ENCODE assay signal across 2 cellular contexts in the genomic region with DNA sequence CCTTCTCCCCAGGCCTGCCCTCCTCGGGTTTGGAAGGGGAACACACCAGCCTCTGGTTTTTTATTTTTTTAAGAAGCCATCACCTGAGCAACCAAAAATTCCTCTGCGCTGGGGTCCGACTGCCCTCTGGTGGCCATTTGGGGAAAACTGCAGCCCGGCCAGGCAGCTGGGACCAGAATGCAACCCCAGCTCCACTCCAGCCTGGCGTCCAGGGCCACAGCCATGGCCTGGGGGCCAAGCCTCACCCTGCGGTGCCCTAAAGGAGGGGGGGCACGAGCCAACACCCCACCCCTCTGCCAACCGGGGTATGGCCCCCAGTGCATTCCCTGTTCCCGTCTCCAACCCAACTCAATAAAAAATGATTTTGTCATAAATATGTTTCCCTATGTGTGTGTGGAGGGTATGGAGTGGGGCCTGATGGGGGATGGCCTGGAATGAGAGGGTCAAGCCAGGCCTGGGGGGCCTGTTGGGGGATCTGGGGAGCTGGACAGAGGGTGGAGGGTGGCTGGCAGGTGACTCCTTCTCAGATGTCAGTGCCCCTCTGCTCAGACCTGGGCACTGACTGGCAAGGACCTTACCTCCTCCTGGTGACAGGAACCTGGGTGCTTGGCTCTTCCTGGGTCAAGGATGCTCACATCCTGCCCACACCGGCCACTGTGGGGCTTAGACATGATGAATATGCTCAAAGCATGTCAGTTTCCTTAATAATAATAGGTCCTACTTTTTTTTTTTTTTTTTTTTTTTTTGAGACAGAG.
A peak's percentile ranks its signal among the peaks of the same experiment; 100 is the strongest.
TF ChIP-seq lines count a peak whose summit lies in the region.

No MANE protein-coding gene starts in this region.

TF ChIP-seq in A549, 52 proteins besides CTCF, POLR2A, EP300 and RAD21:
- no peak for TF ChIP-seq TFCP2L1 (CRISPR knock-in tag; IDR thresholded peaks at IDR 0.05)
- peak; percentile 71 for TF ChIP-seq SMC3 (IDR thresholded peaks at IDR 0.05)
- no peak for TF ChIP-seq RNF2 (IDR thresholded peaks at IDR 0.05; ENCODE audit: borderline replicate concordance, low read depth)
- TF ChIP-seq PHF8 (IDR thresholded peaks at IDR 0.05; ENCODE audit: borderline replicate concordance, low read depth) = no peak
- no peak for TF ChIP-seq ZSCAN20 (CRISPR knock-in tag; IDR thresholded peaks at IDR 0.05)
- no peak for TF ChIP-seq HOXA7 (CRISPR knock-in tag; IDR thresholded peaks at IDR 0.05)
- no peak for TF ChIP-seq ZFP36 (IDR thresholded peaks at IDR 0.05; ENCODE audit: borderline replicate concordance, partially characterized antibody)
- no peak for TF ChIP-seq BHLHE40 (IDR thresholded peaks at IDR 0.05; ENCODE audit: low read depth, low read length)

TF ChIP-seq in K562, 482 proteins besides CTCF, POLR2A, EP300 and RAD21 (continues in another document):
- TF ChIP-seq, protein P1, sequence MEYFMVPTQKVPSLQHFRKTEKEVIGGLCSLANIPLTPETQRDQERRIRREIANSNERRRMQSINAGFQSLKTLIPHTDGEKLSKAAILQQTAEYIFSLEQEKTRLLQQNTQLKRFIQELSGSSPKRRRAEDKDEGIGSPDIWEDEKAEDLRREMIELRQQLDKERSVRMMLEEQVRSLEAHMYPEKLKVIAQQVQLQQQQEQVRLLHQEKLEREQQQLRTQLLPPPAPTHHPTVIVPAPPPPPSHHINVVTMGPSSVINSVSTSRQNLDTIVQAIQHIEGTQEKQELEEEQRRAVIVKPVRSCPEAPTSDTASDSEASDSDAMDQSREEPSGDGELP (CRISPR knock-in tag; IDR thresholded peaks at IDR 0.05; ENCODE audit: borderline replicate concordance) = peak; percentile 87
- TF ChIP-seq SUPT5H (IDR thresholded peaks at IDR 0.05) (peak; percentile 48), NEUROD1 (IDR thresholded peaks at IDR 0.05; ENCODE audit: borderline replicate concordance, low read depth, low read length, partially characterized antibody) (peak; percentile 36), HEY1 (CRISPR knock-in tag; IDR thresholded peaks at IDR 0.05; ENCODE audit: borderline replicate concordance) (0 out of 2 replicates have a peak, but pooled peaks have one; percentile 48), MYC (IDR thresholded peaks at IDR 0.05; ENCODE audit: low read depth, low read length) (0 out of 2 replicates have a peak, but pooled peaks have one; percentile 24), MYC (CRISPR knock-in tag; IDR thresholded peaks at IDR 0.05; ENCODE audit: borderline replicate concordance, low read depth) (no peak), CBX3 (IDR thresholded peaks at IDR 0.05; ENCODE audit: borderline replicate concordance in 1 of 2, low read length in 2 of 2) (0 out of 3 replicates have a peak, but pooled peaks of 1 of the 2 experiments have one; percentile 41), CTBP1 (IDR thresholded peaks at IDR 0.05; ENCODE audit: borderline replicate concordance) (peak; percentile 27; the same call in 1 of the 2 replicates), ZC3H11A (IDR thresholded peaks at IDR 0.05; ENCODE audit: low read depth, low read length) (0 out of 2 replicates have a peak, but pooled peaks have one; percentile 57), RBFOX2 (IDR thresholded peaks at IDR 0.05; ENCODE audit: low read depth, low read length) (peak; percentile 54), ZNF184 (CRISPR knock-in tag; IDR thresholded peaks at IDR 0.05) (no peak), SMC3 (conservative IDR thresholded peaks at IDR 0.05; ENCODE audit: insufficient read depth, low read depth, low read length) (peak; percentile 93), OTX1 (CRISPR knock-in tag; IDR thresholded peaks at IDR 0.05) (no peak), MTA3 (IDR thresholded peaks at IDR 0.05; ENCODE audit: borderline replicate concordance) (0 out of 2 replicates have a peak, but pooled peaks have one; percentile 28), XRCC5 (IDR thresholded peaks at IDR 0.05; ENCODE audit: low read depth, low read length) (peak; percentile 92; the same call in 1 of the 2 replicates), NKRF (IDR thresholded peaks at IDR 0.05; ENCODE audit: borderline replicate concordance) (no peak), MYNN (IDR thresholded peaks at IDR 0.05) (peak; percentile 29; the same call in 1 of the 2 replicates), MYNN (CRISPR knock-in tag; IDR thresholded peaks at IDR 0.05) (no peak), ZNF384 (IDR thresholded peaks at IDR 0.05; ENCODE audit: low read depth, low read length) (peak; percentile 99), TSHZ1 (CRISPR knock-in tag; IDR thresholded peaks at IDR 0.05) (no peak), RB1 (IDR thresholded peaks at IDR 0.05; ENCODE audit: low read depth) (peak; percentile 46; the same call in 1 of the 2 replicates), PTRF (tag; IDR thresholded peaks at IDR 0.05) (no peak), POLR2AphosphoS2 (IDR thresholded peaks at IDR 0.05; ENCODE audit: low read length) (peak; percentile 73; the same call in 1 of the 2 replicates), CBX1 (IDR thresholded peaks at IDR 0.05; ENCODE audit: low read depth) (no peak), KLF16 (IDR thresholded peaks at IDR 0.05) (peak; percentile 64), JUND (IDR thresholded peaks at IDR 0.05; ENCODE audit: borderline replicate concordance, low read depth, low read length) (peak; percentile 55; the same call in 1 of the 2 replicates), JUND (tag; IDR thresholded peaks at IDR 0.05; ENCODE audit: borderline replicate concordance, low read depth, low read length) (no peak; the same call in 2 of the 3 replicates), ATF7 (IDR thresholded peaks at IDR 0.05) (peak; percentile 42; the same call in 1 of the 2 replicates), ZNF766 (CRISPR knock-in tag; conservative IDR thresholded peaks at IDR 0.05) (0 out of 2 replicates have a peak, but pooled peaks have one; percentile 23), RFX1 (IDR thresholded peaks at IDR 0.05) (peak; percentile 85), POLR2B (IDR thresholded peaks at IDR 0.05; ENCODE audit: low read depth, partially characterized antibody) (peak; percentile 14), HLTF (IDR thresholded peaks at IDR 0.05) (no peak), BMI1 (IDR thresholded peaks at IDR 0.05; ENCODE audit: low read length) (peak; percentile 52; the same call in 1 of the 2 replicates), GATA2 (CRISPR knock-in tag; IDR thresholded peaks at IDR 0.05) (0 out of 2 replicates have a peak, but pooled peaks have one; percentile 20), RCOR1 (IDR thresholded peaks at IDR 0.05; ENCODE audit: borderline replicate concordance in 1 of 2, low read depth in 2 of 2, low read length in 2 of 2) (peak in 1 of 2 experiments; percentile 74; a peak in 1 of 4 replicates), VEZF1 (CRISPR knock-in tag; IDR thresholded peaks at IDR 0.05) (0 out of 2 replicates have a peak, but pooled peaks have one; percentile 24), L3MBTL2 (IDR thresholded peaks at IDR 0.05) (no peak), TEAD1 (CRISPR knock-in tag; IDR thresholded peaks at IDR 0.05) (0 out of 4 replicates have a peak, but pooled peaks of 1 of the 2 experiments have one; percentile 60), ID3 (CRISPR knock-in tag; IDR thresholded peaks at IDR 0.05) (no peak), ID3 (tag; IDR thresholded peaks at IDR 0.05) (no peak), YY1 (IDR thresholded peaks at IDR 0.05; ENCODE audit: borderline replicate concordance in 1 of 3, control insufficient read depth in 1 of 3, extremely low read depth in 1 of 3, insufficient read depth in 3 of 3, insufficient read length in 1 of 3, insufficient replicate concordance in 2 of 3, low read depth in 1 of 3, low read length in 2 of 3) (peak in 1 of 3 experiments; percentile 64), SMAD4 (CRISPR knock-in tag; conservative IDR thresholded peaks at IDR 0.05) (0 out of 2 replicates have a peak, but pooled peaks have one; percentile 20), YBX1 (IDR thresholded peaks at IDR 0.05) (no peak), LCOR (CRISPR knock-in tag; IDR thresholded peaks at IDR 0.05) (peak; percentile 90), DEAF1 (CRISPR knock-in tag; IDR thresholded peaks at IDR 0.05) (peak; percentile 89)
- TF ChIP-seq, protein P2, sequence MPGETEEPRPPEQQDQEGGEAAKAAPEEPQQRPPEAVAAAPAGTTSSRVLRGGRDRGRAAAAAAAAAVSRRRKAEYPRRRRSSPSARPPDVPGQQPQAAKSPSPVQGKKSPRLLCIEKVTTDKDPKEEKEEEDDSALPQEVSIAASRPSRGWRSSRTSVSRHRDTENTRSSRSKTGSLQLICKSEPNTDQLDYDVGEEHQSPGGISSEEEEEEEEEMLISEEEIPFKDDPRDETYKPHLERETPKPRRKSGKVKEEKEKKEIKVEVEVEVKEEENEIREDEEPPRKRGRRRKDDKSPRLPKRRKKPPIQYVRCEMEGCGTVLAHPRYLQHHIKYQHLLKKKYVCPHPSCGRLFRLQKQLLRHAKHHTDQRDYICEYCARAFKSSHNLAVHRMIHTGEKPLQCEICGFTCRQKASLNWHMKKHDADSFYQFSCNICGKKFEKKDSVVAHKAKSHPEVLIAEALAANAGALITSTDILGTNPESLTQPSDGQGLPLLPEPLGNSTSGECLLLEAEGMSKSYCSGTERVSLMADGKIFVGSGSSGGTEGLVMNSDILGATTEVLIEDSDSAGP (CRISPR knock-in tag; IDR thresholded peaks at IDR 0.05) = no peak
- TF ChIP-seq, protein P3, sequence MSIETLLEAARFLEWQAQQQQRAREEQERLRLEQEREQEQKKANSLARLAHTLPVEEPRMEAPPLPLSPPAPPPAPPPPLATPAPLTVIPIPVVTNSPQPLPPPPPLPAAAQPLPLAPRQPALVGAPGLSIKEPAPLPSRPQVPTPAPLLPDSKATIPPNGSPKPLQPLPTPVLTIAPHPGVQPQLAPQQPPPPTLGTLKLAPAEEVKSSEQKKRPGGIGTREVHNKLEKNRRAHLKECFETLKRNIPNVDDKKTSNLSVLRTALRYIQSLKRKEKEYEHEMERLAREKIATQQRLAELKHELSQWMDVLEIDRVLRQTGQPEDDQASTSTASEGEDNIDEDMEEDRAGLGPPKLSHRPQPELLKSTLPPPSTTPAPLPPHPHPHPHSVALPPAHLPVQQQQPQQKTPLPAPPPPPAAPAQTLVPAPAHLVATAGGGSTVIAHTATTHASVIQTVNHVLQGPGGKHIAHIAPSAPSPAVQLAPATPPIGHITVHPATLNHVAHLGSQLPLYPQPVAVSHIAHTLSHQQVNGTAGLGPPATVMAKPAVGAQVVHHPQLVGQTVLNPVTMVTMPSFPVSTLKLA (conservative IDR thresholded peaks at IDR 0.05) = 0 out of 4 replicates have a peak, but pooled peaks have one; percentile 17 to 28
